ENCODE assay signal across 20 cellular contexts in the genomic region with DNA sequence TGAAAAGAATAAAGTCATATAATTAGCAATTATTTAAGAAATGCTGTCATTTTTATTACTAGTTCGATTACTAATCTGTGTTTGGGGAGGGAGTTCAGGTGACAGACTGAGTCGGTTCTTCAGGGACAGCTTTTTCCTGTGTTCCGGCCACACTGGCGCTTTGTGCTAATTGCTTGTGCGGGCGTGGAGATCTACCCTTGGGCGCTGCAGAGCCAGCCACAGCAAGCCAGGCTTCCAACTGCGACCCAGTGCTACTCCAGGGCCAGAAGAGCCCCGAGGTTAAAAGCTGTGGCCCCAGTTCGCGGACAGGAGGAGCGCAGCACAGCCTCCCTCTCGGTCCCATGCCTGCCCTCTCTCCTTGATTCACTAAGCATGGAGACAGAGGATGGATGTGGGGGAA. TPM values are rescaled to one million over a fixed set of nuclear protein-coding genes. Genes with fewer than 3 reads are reported as not detected.
DNase-seq lines count a peak whose midpoint lies in the region; ATAC-seq lines count a peak whose summit lies in the region.
"Had no signal": no experiment of that assay in that cellular context is flagged by ENCODE, and none has a peak within 500 bp of the region (broad histone marks: within the 10 kb centered on the region; RNA-seq: fewer than 3 reads in every experiment).

No MANE protein-coding gene starts in this region.

- H3K27ac Mint-ChIP-seq in stimulated activated naive B cell treated with anti-CD40 and anti-IgM and Interleukin-4, amounts not matched to agents 10 μg/mL and 1 μg/mL and 100 μg/mL, for 72 hours, result peak overlapping the region; percentile 1
- H3K27ac Mint-ChIP-seq: B cell; CD4-positive, alpha-beta memory T cell; GM23338; T-cell had no signal

- intact Hi-C loops in left ventricle myocardium superior (cut with micrococcal nuclease), result no loop called here
- intact Hi-C loops in cardiac septum (cut with DNase I), result no loop called here

- no peaks in the 10 kb centered on the region for H3K27me3 Mint-ChIP-seq in stimulated activated naive B cell treated with anti-CD40 and anti-IgM and Interleukin-4, amounts not matched to agents 10 μg/mL and 1 μg/mL and 100 μg/mL, for 72 hours
- H3K27me3 Mint-ChIP-seq: B cell had no signal

- ATAC-seq in left ventricle myocardium superior, result peak; percentile 28
- no peak for ATAC-seq in stimulated activated naive B cell treated with anti-CD40 and anti-IgM and Interleukin-4, amounts not matched to agents 10 μg/mL and 1 μg/mL and 100 μg/mL, for 72 hours (replicated peaks)
- ATAC-seq: GM23338, T-cell had no signal

- DNase-seq in NCI-H146 (lab: John Stamatoyannopoulos, UW) (peak; percentile 37), NCI-H146 treated with DMSO at 0.1 percent for 48 hours (lab: John Stamatoyannopoulos, UW; ENCODE audit: unreplicated experiment) (no peak), left ventricle myocardium superior (no peak), cardiac septum (ENCODE audit: low spot score) (no peak), RPMI8226 (peak; percentile 73), DMS79 (lab: John Stamatoyannopoulos, UW) (no peak), GM19238 (ENCODE audit: insufficient read length, low spot score) (no peak)
- no peak for DNase-seq in stimulated activated naive B cell treated with anti-CD40 and anti-IgM and Interleukin-4, amounts not matched to agents 10 μg/mL and 1 μg/mL and 100 μg/mL, for 72 hours
- DNase-seq: 8988T; Calu3; CD4-positive, alpha-beta memory T cell; EL; MV-4-11; NCI-H1436; NCI-H2227 treated with DMSO at 0.1 percent for 48 hours; NCI-H510A treated with DMSO at 0.1 percent for 48 hours; T-cell had no signal

- H3K4me3 Mint-ChIP-seq in stimulated activated naive B cell treated with anti-CD40 and anti-IgM and Interleukin-4, amounts not matched to agents 10 μg/mL and 1 μg/mL and 100 μg/mL, for 72 hours, result no peak overlapping the region
- H3K4me3 Mint-ChIP-seq: B cell; CD4-positive, alpha-beta memory T cell; GM23338; T-cell had no signal

- H3K36me3 Mint-ChIP-seq in stimulated activated naive B cell treated with anti-CD40 and anti-IgM and Interleukin-4, amounts not matched to agents 10 μg/mL and 1 μg/mL and 100 μg/mL, for 72 hours, result peaks cover 16 to 18% of the 10 kb centered on the region in 2 donors
- H3K36me3 Mint-ChIP-seq: CD4-positive, alpha-beta memory T cell had no signal

- H3K9me3 Mint-ChIP-seq in stimulated activated naive B cell treated with anti-CD40 and anti-IgM and Interleukin-4, amounts not matched to agents 10 μg/mL and 1 μg/mL and 100 μg/mL, for 72 hours, result no peaks in the 10 kb centered on the region

- H3K4me1 Mint-ChIP-seq in stimulated activated naive B cell treated with anti-CD40 and anti-IgM and Interleukin-4, amounts not matched to agents 10 μg/mL and 1 μg/mL and 100 μg/mL, for 72 hours, result peaks cover 0 to 5% of the 10 kb centered on the region in 2 donors
- H3K4me1 Mint-ChIP-seq: B cell, GM23338 had no signal

RNA-seq across cellular contexts. Expression of a gene that starts 6.5 kb away (rescaled TPM):
- not detected for total RNA-seq in left ventricle myocardium superior
- not detected for total RNA-seq in cardiac septum
- total RNA-seq: Calu3; CD4-positive, alpha-beta memory T cell; GM23338; SK-MEL-5 had no signal

RNA-seq across cellular contexts. Expression of a gene that starts 43.9 kb away (rescaled TPM):
- total RNA-seq in left ventricle myocardium superior (21.1 TPM), cardiac septum (21.3 TPM)

RNA-seq across cellular contexts. Expression of a gene that starts 43.9 kb away (rescaled TPM):
- total RNA-seq in left ventricle myocardium superior (7.6 TPM), cardiac septum (8.2 TPM)

RNA-seq across cellular contexts. Expression of a gene that starts 51.6 kb away (rescaled TPM):
- total RNA-seq in left ventricle myocardium superior (5.5 TPM), cardiac septum (7.2 TPM)

RNA-seq across cellular contexts. Expression of a gene that starts 51.8 kb away (rescaled TPM):
- total RNA-seq in left ventricle myocardium superior, result 9.9 TPM
- 9.2 TPM for total RNA-seq in cardiac septum

Comparison
In these comparisons a context has a peak if more than half of its experiments do, and no peak if none do; other contexts are left out.
1. DNase-seq: peak in NCI-H146 (single experiment) and RPMI8226 (single experiment); none in NCI-H146 treated with DMSO at 0.1 percent for 48 hours (single experiment), left ventricle myocardium superior (single experiment), cardiac septum (single experiment), stimulated activated naive B cell treated with anti-CD40 and anti-IgM and Interleukin-4, amounts not matched to agents 10 μg/mL and 1 μg/mL and 100 μg/mL, for 72 hours (single experiment), DMS79 (single experiment) and GM19238 (single experiment).